In genomic region chr18:13563390-13563805, GRCh38 we compare ENCODE assay signal across 8 cellular contexts.
DNase-seq lines count a peak whose midpoint lies in the region; ATAC-seq and TF ChIP-seq lines count a peak whose summit lies in the region.

No MANE protein-coding gene starts in this region.

- H3K9me3 ChIP-seq in transverse colon: no peaks in the 10 kb centered on the region

- peak overlapping the region; percentile 76 for H3K27ac Mint-ChIP-seq in activated naive CD4-positive, alpha-beta T cell treated with anti-CD3 and anti-CD28 coated beads for 36 hours

- H3K27ac ChIP-seq in VCaP: peak overlapping the region; percentile 24; the same call in 1 of the 2 replicates
- no peak overlapping the region for H3K27ac ChIP-seq in transverse colon

- intact Hi-C loops in activated naive CD4-positive, alpha-beta T cell treated with anti-CD3 and anti-CD28 coated beads for 36 hours (cut with micrococcal nuclease): loop anchor here (2.0 to 5.0 kb wide), 4 partner anchors 99 to 616 kb away; partner anchors contain the start of gene SEH1L
- intact Hi-C loops in left colon (cut with DNase I, micrococcal nuclease): no loop called here
- intact Hi-C loops in transverse colon (cut with DNase I; ENCODE audit: low total_unique reads): no loop called here

- no peaks in the 10 kb centered on the region for H3K36me3 Mint-ChIP-seq in activated naive CD4-positive, alpha-beta T cell treated with anti-CD3 and anti-CD28 coated beads for 36 hours (ENCODE audit: low read depth)

- peaks cover 58% of the 10 kb centered on the region for H3K4me1 Mint-ChIP-seq in activated naive CD4-positive, alpha-beta T cell treated with anti-CD3 and anti-CD28 coated beads for 36 hours (ENCODE audit: low read depth)

- H3K4me1 ChIP-seq in transverse colon: peaks cover 8 to 48% (median 20%) of the 10 kb centered on the region in 4 donors

- CTCF ChIA-PET in activated naive CD4-positive, alpha-beta T cell treated with anti-CD3 and anti-CD28 coated beads for 36 hours (lab: Charles Lee): interaction anchor here (0.7 to 1.8 kb wide), 7 partner anchors 14 to 524 kb away, joined by 3 to 8 read pairs (median 3); no protein-coding TSS in a partner anchor

- no peak overlapping the region for H3K4me3 ChIP-seq in transverse colon

- TF ChIP-seq CTCF in VCaP (conservative IDR thresholded peaks at IDR 0.05): no peak
- no peak for TF ChIP-seq CTCF in transverse colon (IDR thresholded peaks at IDR 0.05)

- 62 to 90% methylated on average over 2 to 9 of the region's 9 CpGs for WGBS in transverse colon (ENCODE audit: low coverage in 1 of 2), 2 donors

- TF ChIP-seq EP300 in transverse colon (IDR thresholded peaks at IDR 0.05; ENCODE audit: low read depth): peak; percentile 50

- H3K36me3 ChIP-seq in transverse colon: no peaks in the 10 kb centered on the region

- peak; percentile 17 for ATAC-seq in left colon

- H3K9me3 Mint-ChIP-seq in activated naive CD4-positive, alpha-beta T cell treated with anti-CD3 and anti-CD28 coated beads for 36 hours: no peaks in the 10 kb centered on the region

- no peak for TF ChIP-seq POLR2A in transverse colon (IDR thresholded peaks at IDR 0.05)

- no peak for DNase-seq in activated naive CD4-positive, alpha-beta T cell treated with anti-CD3 and anti-CD28 coated beads for 36 hours
- DNase-seq in activated naive CD4-positive, alpha-beta T cell treated with Interleukin-2 at 50 U/mL for 16 hours: no peak
- no peak for DNase-seq in left colon
- no peak for DNase-seq in transverse colon
- DNase-seq in NCI-H82 treated with DMSO at 0.1 percent for 48 hours (lab: John Stamatoyannopoulos, UW; ENCODE audit: unreplicated experiment): no peak
- no peak for DNase-seq in SHP77 treated with DMSO at 0.1 percent for 48 hours (lab: John Stamatoyannopoulos, UW)
- no peak for DNase-seq in NAMALWA (ENCODE audit: low spot score)

- H3K4me3 Mint-ChIP-seq in activated naive CD4-positive, alpha-beta T cell treated with anti-CD3 and anti-CD28 coated beads for 36 hours: no peak overlapping the region

- in situ Hi-C loops in transverse colon (cut with MboI; ENCODE audit: low pct_ligation_motif_present in 1 of 4, low pct_unique_long_range_greater_than_20kb in 1 of 4, low sequenced_read_pairs in 3 of 4): no loop called here

- H3K27me3 Mint-ChIP-seq in activated naive CD4-positive, alpha-beta T cell treated with anti-CD3 and anti-CD28 coated beads for 36 hours (ENCODE audit: low read depth): no peaks in the 10 kb centered on the region

- H3K27me3 ChIP-seq in transverse colon: no peaks in the 10 kb centered on the region
